In the genomic region with DNA sequence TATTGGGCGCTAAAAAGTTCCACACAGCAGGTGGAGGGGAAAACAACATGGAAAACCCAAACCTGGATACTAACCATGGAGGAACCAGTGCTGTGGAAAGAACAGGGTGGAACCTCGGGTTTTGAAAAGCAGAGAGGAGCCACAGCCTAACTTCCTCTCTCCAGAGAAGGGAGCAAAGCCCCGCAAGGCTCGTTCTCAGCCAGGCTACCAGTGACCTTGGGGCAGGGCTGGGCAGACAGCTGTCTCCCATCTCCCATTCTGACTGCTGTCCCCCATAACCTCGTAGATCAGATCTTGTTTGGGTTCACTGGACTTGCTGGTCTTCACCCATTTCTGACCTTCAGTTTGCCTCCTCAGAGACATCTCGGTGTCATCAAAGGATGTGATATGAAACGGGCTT, we compare ENCODE assay signal across 38 cellular contexts. TPM values are rescaled to one million over a fixed set of nuclear protein-coding genes. Genes with fewer than 3 reads are reported as not detected.
"Had no signal": no experiment of that assay in that cellular context is flagged by ENCODE, and none has a peak within 500 bp of the region (broad histone marks: within the 10 kb centered on the region; RNA-seq: fewer than 3 reads in every experiment).

No MANE protein-coding gene starts in this region.

- DNase-seq: activated B cell treated with CpG ODN at 0.5 μM for 24 hours; activated CD4-positive, alpha-beta memory T cell treated with anti-CD3 and anti-CD28 coated beads for 36 hours; activated CD4-positive, alpha-beta T cell treated with anti-CD3 and anti-CD28 coated beads for 4 hours; activated CD4-positive, alpha-beta T cell treated with anti-CD3 and anti-CD28 coated beads, Interleukin-2, amount 10 ng/mL, durations not matched to agents 24 days and 14 days; activated CD4-positive, alpha-beta T cell treated with anti-CD3 and anti-CD28 coated beads, Interleukin-2, amount 50 U/mL, for 1 hour; activated CD4-positive, alpha-beta T cell treated with anti-CD3 and anti-CD28 coated beads, Interleukin-2, amount 50 U/mL, for 4 hours; activated CD4-positive, CD25-positive, alpha-beta regulatory T cell treated with anti-CD3 and anti-CD28 coated beads, Interleukin-2, amount 50 U/mL, for 72 hours; activated CD8-positive, alpha-beta memory T cell treated with anti-CD3 and anti-CD28 coated beads, Interleukin-2, amount 50 U/mL, for 4 hours; activated CD8-positive, alpha-beta T cell treated with anti-CD3 and anti-CD28 coated beads for 36 hours; activated effector memory CD4-positive, alpha-beta T cell treated with anti-CD3 and anti-CD28 coated beads, Interleukin-2, amount 50 U/mL, for 16 hours; activated gamma-delta T cell treated with Interleukin-2 at 50 U/mL for 16 hours; activated naive CD4-positive, alpha-beta T cell; activated naive CD4-positive, alpha-beta T cell treated with anti-CD3 and anti-CD28 coated beads for 36 hours; activated naive CD4-positive, alpha-beta T cell treated with anti-CD3 and anti-CD28 coated beads, Interleukin-2, amount 50 U/mL, for 16 hours; activated naive CD8-positive, alpha-beta T cell treated with anti-CD3 and anti-CD28 coated beads for 36 hours; activated T-cell treated with anti-CD3 and anti-CD28 coated beads for 4 hours; activated T-cell treated with anti-CD3 and anti-CD28 coated beads, Interleukin-2, amount 50 U/mL, for 1 hour; activated T-cell treated with anti-CD3 and anti-CD28 coated beads, Interleukin-2, amount 50 U/mL, for 4 hours; activated T-cell treated with anti-CD3 and anti-CD28 coated beads, Interleukin-2, amount 50 U/mL, for 72 hours; adrenal gland; amniotic stem cell; aorta; body of pancreas; brain microvascular endothelial cell; caudate nucleus; cerebellar nuclear complex; T-helper 1 cell; T-helper 2 cell; T-helper 9 cell had no signal

- H3K4me3 Mint-ChIP-seq: activated B cell treated with CpG ODN at 0.5 μM for 24 hours; activated CD4-positive, alpha-beta memory T cell treated with anti-CD3 and anti-CD28 coated beads for 36 hours; activated CD4-positive, alpha-beta T cell treated with anti-CD3 and anti-CD28 coated beads, Interleukin-2, amount 10 ng/mL, durations not matched to agents 24 days and 14 days; activated CD8-positive, alpha-beta T cell treated with anti-CD3 and anti-CD28 coated beads for 36 hours; activated naive CD4-positive, alpha-beta T cell treated with anti-CD3 and anti-CD28 coated beads for 36 hours; activated naive CD8-positive, alpha-beta T cell treated with anti-CD3 and anti-CD28 coated beads for 36 hours; activated T-cell treated with anti-CD3 and anti-CD28 coated beads, Interleukin-2, amount 50 U/mL, for 4 hours; activated T-cell treated with anti-CD3 and anti-CD28 coated beads, Interleukin-2, amount 50 U/mL, for 72 hours; activated T-helper 1 cell treated with anti-CD3 and anti-CD28 coated beads, Interleukin-12 subunit alpha, Interleukin-12 subunit beta, Interleukin-2, Interleukin-4 antibody, amounts not matched to agents 30 ng/mL and 10 ng/mL and 1 ng/mL, durations not matched to agents 14 hours and 24 hours and 36 hours; activated T-helper 17 cell treated with anti-CD3 and anti-CD28 coated beads, Interleukin-2, amount 50 U/mL, for 72 hours; central memory CD8-positive, alpha-beta T cell; T-helper 1 cell treated with Interleukin-12 subunit alpha and Interleukin-12 subunit beta and Interleukin-4 antibody, amounts not matched to agents 30 μg/mL and 1 μg/mL, for 36 hours; T-helper 2 cell treated with Interferon-gamma antibody and Interleukin-4, amounts not matched to agents 5 μg/mL and 100 μg/mL, for 36 hours had no signal

- H3K9me3 ChIP-seq: adrenal gland had no signal

- H3K36me3 ChIP-seq: adrenal gland, brain microvascular endothelial cell, breast epithelium had no signal

- H3K4me1 Mint-ChIP-seq: activated B cell treated with CpG ODN at 0.5 μM for 24 hours; activated CD4-positive, alpha-beta T cell treated with anti-CD3 and anti-CD28 coated beads, Interleukin-2, amount 10 ng/mL, durations not matched to agents 24 days and 14 days; activated naive CD8-positive, alpha-beta T cell treated with anti-CD3 and anti-CD28 coated beads for 36 hours; activated T-helper 17 cell treated with anti-CD3 and anti-CD28 coated beads, Interleukin-2, amount 50 U/mL, for 72 hours; central memory CD8-positive, alpha-beta T cell had no signal

- H3K27ac ChIP-seq: adrenal gland, body of pancreas, brain microvascular endothelial cell, breast epithelium, VCaP had no signal

- H3K4me3 ChIP-seq: adrenal gland, body of pancreas, breast epithelium had no signal

- H3K4me1 ChIP-seq: adrenal gland, body of pancreas, breast epithelium had no signal

- H3K27ac Mint-ChIP-seq: activated B cell treated with CpG ODN at 0.5 μM for 24 hours; activated CD4-positive, alpha-beta memory T cell treated with anti-CD3 and anti-CD28 coated beads for 36 hours; activated CD4-positive, alpha-beta T cell treated with anti-CD3 and anti-CD28 coated beads, Interleukin-2, amount 10 ng/mL, durations not matched to agents 24 days and 14 days; activated CD8-positive, alpha-beta T cell treated with anti-CD3 and anti-CD28 coated beads for 36 hours; activated naive CD4-positive, alpha-beta T cell treated with anti-CD3 and anti-CD28 coated beads for 36 hours; activated naive CD4-positive, alpha-beta T cell treated with anti-CD3 and anti-CD28 coated beads, Interleukin-2, amount 50 U/mL, for 72 hours; activated naive CD8-positive, alpha-beta T cell treated with anti-CD3 and anti-CD28 coated beads for 36 hours; activated T-cell treated with anti-CD3 and anti-CD28 coated beads, Interleukin-2, amount 50 U/mL, for 72 hours; activated T-helper 1 cell treated with anti-CD3 and anti-CD28 coated beads, Interleukin-12 subunit alpha, Interleukin-12 subunit beta, Interleukin-2, Interleukin-4 antibody, amounts not matched to agents 30 ng/mL and 10 ng/mL and 1 ng/mL, durations not matched to agents 14 hours and 24 hours and 36 hours; activated T-helper 17 cell treated with anti-CD3 and anti-CD28 coated beads, Interleukin-2, amount 50 U/mL, for 72 hours; T-helper 1 cell treated with Interleukin-12 subunit alpha and Interleukin-12 subunit beta and Interleukin-4 antibody, amounts not matched to agents 30 μg/mL and 1 μg/mL, for 36 hours; T-helper 2 cell treated with Interferon-gamma antibody and Interleukin-4, amounts not matched to agents 5 μg/mL and 100 μg/mL, for 36 hours had no signal

- H3K9me3 Mint-ChIP-seq: activated CD8-positive, alpha-beta T cell treated with anti-CD3 and anti-CD28 coated beads for 36 hours; T-helper 2 cell treated with Interferon-gamma antibody and Interleukin-4, amounts not matched to agents 5 μg/mL and 100 μg/mL, for 36 hours had no signal

- H3K36me3 Mint-ChIP-seq: activated CD4-positive, alpha-beta memory T cell treated with anti-CD3 and anti-CD28 coated beads for 36 hours; activated naive CD8-positive, alpha-beta T cell treated with anti-CD3 and anti-CD28 coated beads for 36 hours had no signal

- H3K27me3 Mint-ChIP-seq: activated CD4-positive, alpha-beta T cell treated with anti-CD3 and anti-CD28 coated beads, Interleukin-2, amount 10 ng/mL, durations not matched to agents 24 days and 14 days had no signal

RNA-seq across cellular contexts. Expression of gene FGFR2, which starts 47.5 kb away (rescaled TPM):
- total RNA-seq: activated B cell treated with CpG ODN at 0.5 μM for 24 hours; activated CD4-positive, alpha-beta T cell treated with anti-CD3 and anti-CD28 coated beads, Interleukin-2, amount 10 ng/mL, durations not matched to agents 24 days and 14 days; activated CD8-positive, alpha-beta memory T cell treated with anti-CD3 and anti-CD28 coated beads for 36 hours; activated CD8-positive, alpha-beta T cell treated with anti-CD3 and anti-CD28 coated beads for 36 hours; activated naive CD4-positive, alpha-beta T cell treated with anti-CD3 and anti-CD28 coated beads for 36 hours; activated naive CD4-positive, alpha-beta T cell treated with anti-CD3 and anti-CD28 coated beads, Interleukin-2, amount 50 U/mL, for 72 hours; activated naive CD8-positive, alpha-beta T cell treated with anti-CD3 and anti-CD28 coated beads for 36 hours; activated T-cell treated with anti-CD3 and anti-CD28 coated beads, Interleukin-2, amount 50 U/mL, for 72 hours; activated T-helper 1 cell treated with anti-CD3 and anti-CD28 coated beads, Interleukin-12 subunit alpha, Interleukin-12 subunit beta, Interleukin-2, Interleukin-4 antibody, amounts not matched to agents 30 ng/mL and 10 ng/mL and 1 ng/mL, durations not matched to agents 14 hours and 24 hours and 36 hours; activated T-helper 17 cell treated with anti-CD3 and anti-CD28 coated beads, Interleukin-2, amount 50 U/mL, for 72 hours had no signal
